12 cellular contexts compared by ENCODE assay signal in the genomic region with DNA sequence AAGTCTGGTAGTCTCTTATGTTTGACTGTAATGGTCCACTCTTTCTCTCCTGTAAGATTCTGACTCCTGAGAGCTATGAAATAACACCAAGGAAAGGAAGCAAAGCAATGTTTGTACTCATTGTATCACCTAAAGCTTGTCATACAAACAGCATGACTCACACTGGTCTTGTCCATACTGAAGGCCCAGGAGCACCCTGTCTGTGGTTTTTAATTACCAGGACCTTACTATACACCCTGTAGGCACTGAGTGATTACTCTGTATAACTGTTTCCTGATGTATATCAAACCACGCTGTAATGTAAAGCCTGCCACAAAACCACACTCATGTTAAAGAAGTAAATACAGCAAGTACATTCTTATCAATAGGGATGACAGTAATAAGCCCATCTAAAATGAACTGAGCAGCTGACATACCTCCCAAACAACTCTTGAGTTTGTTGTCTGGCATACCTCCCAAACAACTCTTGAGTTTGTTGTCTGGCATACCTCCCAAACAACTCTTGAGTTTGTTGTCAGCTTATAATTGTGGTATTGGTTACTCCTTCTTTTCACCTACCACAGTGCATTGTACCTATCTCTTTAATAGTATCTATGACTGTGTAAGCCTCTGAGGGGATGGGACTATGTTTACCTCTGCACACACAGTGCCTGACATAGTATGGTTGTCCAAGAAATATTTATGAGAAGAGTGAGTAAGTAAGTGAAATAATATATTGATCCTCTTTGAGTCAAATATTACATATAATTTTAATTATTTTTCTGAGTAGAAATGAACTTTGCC. TPM values are rescaled to one million over a fixed set of nuclear protein-coding genes. Genes with fewer than 3 reads are reported as not detected.
A peak's percentile ranks its signal among the peaks of the same experiment; 100 is the strongest.
DNase-seq lines count a peak whose midpoint lies in the region; FAIRE-seq and TF ChIP-seq lines count a peak whose summit lies in the region.
"Had no signal": no experiment of that assay in that cellular context is flagged by ENCODE, and none has a peak within 500 bp of the region (broad histone marks: within the 10 kb centered on the region; RNA-seq: fewer than 3 reads in every experiment).

No MANE protein-coding gene starts in this region.

- H3K27ac ChIP-seq in breast epithelium (peak overlapping the region in 1 of 2 donors; percentile 2), SJSA1 (peak overlapping the region; percentile 23)
- H3K27ac ChIP-seq: testis had no signal

- POLR2A ChIA-PET in MCF 10A (lab: Yijun Ruan, JAX): interaction anchor here (0.5 to 2.4 kb wide), 4 partner anchors 9 to 98 kb away, joined by 3 to 23 read pairs (median 3); a partner anchor contains a TSS

- no TSS peak for BruUV-seq in MCF 10A (replicated peaks; lab: Mats Ljungman, UMichigan)

- no peaks in the 10 kb centered on the region for H3K36me3 Mint-ChIP-seq in MCF 10A (ENCODE audit: insufficient read depth, unreplicated experiment)

- H3K4me3 Mint-ChIP-seq in MCF 10A (ENCODE audit: unreplicated experiment): no peak overlapping the region
- H3K4me3 Mint-ChIP-seq: T-helper 1 cell treated with Interleukin-12 subunit alpha and Interleukin-12 subunit beta and Interleukin-4 antibody, amounts not matched to agents 30 μg/mL and 1 μg/mL, for 36 hours had no signal

- peaks cover 12% of the 10 kb centered on the region for H3K9me3 Mint-ChIP-seq in MCF 10A (ENCODE audit: unreplicated experiment)
- H3K9me3 Mint-ChIP-seq: T-helper 1 cell treated with Interleukin-12 subunit alpha and Interleukin-12 subunit beta and Interleukin-4 antibody, amounts not matched to agents 30 μg/mL and 1 μg/mL, for 36 hours had no signal

- peak; percentile 88 for DNase-seq in MCF 10A (ENCODE audit: unreplicated experiment)
- DNase-seq in breast epithelium (ENCODE audit: low spot score in 2 of 2): no peak
- peak; percentile 61 to 77 for DNase-seq in SJSA1 (ENCODE audit: low read depth in 1 of 2, low spot score in 2 of 2)
- DNase-seq in fibroblast of peridontal ligament (ENCODE audit: extremely low read depth): peak; percentile 28
- peak; percentile 64 for DNase-seq in urothelium cell line (ENCODE audit: low spot score)
- no peak for DNase-seq in stimulated activated CD4-positive, alpha-beta T cell treated with anti-CD3 and anti-CD28 coated beads, Interleukin-4, amount 100 ng/mL, for 1 hour
- DNase-seq in head of caudate nucleus: no peak
- no peak for DNase-seq in stimulated activated CD8-positive, alpha-beta memory T cell treated with anti-CD3 and anti-CD28 coated beads, Interleukin-4, amount 100 ng/mL, for 48 hours
- DNase-seq: activated CD8-positive, alpha-beta memory T cell treated with anti-CD3 and anti-CD28 coated beads, Interleukin-2, amount 50 U/mL, for 48 hours; testis had no signal

- H3K36me3 ChIP-seq in breast epithelium (no peaks in the 10 kb centered on the region), SJSA1 (no peaks in the 10 kb centered on the region)

- TF ChIP-seq CTCF in MCF 10A (IDR thresholded peaks at IDR 0.05; ENCODE audit: unreplicated experiment) (no peak), breast epithelium (IDR thresholded peaks at IDR 0.05) (no peak)

- H3K4me1 Mint-ChIP-seq in MCF 10A (ENCODE audit: insufficient read depth, unreplicated experiment): peaks cover 14% of the 10 kb centered on the region

- FAIRE-seq in urothelium cell line (lab: Jason Lieb, UNC): peak; percentile 30
- FAIRE-seq: colon had no signal

- H3K4me3 ChIP-seq in breast epithelium (no peak overlapping the region), SJSA1 (no peak overlapping the region)
- H3K4me3 ChIP-seq: testis had no signal

- no peaks in the 10 kb centered on the region for H3K27me3 Mint-ChIP-seq in MCF 10A (ENCODE audit: insufficient read depth, unreplicated experiment)

- H3K9me3 ChIP-seq in breast epithelium (no peaks in the 10 kb centered on the region), SJSA1 (replicated peaks) (no peaks in the 10 kb centered on the region; the same call in 1 of the 2 replicates)
- H3K9me3 ChIP-seq: testis had no signal

- H3K4me1 ChIP-seq in breast epithelium (no peaks in the 10 kb centered on the region), SJSA1 (replicated peaks) (peaks cover 30% of the 10 kb centered on the region)
- H3K4me1 ChIP-seq: testis had no signal

- H3K27me3 ChIP-seq in breast epithelium: no peaks in the 10 kb centered on the region
- no peaks in the 10 kb centered on the region for H3K27me3 ChIP-seq in SJSA1 (replicated peaks)
- H3K27me3 ChIP-seq: testis had no signal

- intact Hi-C loops in MCF 10A (cut with micrococcal nuclease): no loop called here
- intact Hi-C loops in breast epithelium (cut with DNase I; ENCODE audit: low total_unique reads): no loop called here
- intact Hi-C loops in head of caudate nucleus (cut with DNase I): no loop called here

- no peak for TF ChIP-seq POLR2A in breast epithelium (IDR thresholded peaks at IDR 0.05)

- peak overlapping the region; percentile 40 for H3K27ac Mint-ChIP-seq in MCF 10A (ENCODE audit: low read depth, unreplicated experiment)
- H3K27ac Mint-ChIP-seq: T-helper 1 cell treated with Interleukin-12 subunit alpha and Interleukin-12 subunit beta and Interleukin-4 antibody, amounts not matched to agents 30 μg/mL and 1 μg/mL, for 36 hours had no signal

- CTCF ChIA-PET in MCF 10A (lab: Yijun Ruan, JAX): interaction anchor here (0.5 to 1.4 kb wide), 6 partner anchors 28 to 140 kb away, joined by 3 to 5 read pairs (median 3); no protein-coding TSS in a partner anchor

RNA-seq across cellular contexts. Expression of a gene that starts 11.6 kb away (rescaled TPM):
- total RNA-seq in MCF 10A (2022) (0.29 and 0.49 TPM in 2 replicates), breast epithelium (not detected)
- 0.05 TPM in 1 of 2 replicates, not detected in the other for total RNA-seq in SJSA1 (2014; rRNA removed; shearing (Covaris generic))

Comparison
In these comparisons a context has a peak if more than half of its experiments do, and no peak if none do; other contexts are left out.
1. DNase-seq: peak in MCF 10A (single experiment), SJSA1 (2 of 2), fibroblast of peridontal ligament (single experiment) and urothelium cell line (single experiment); none in breast epithelium (0 of 2), stimulated activated CD4-positive, alpha-beta T cell treated with anti-CD3 and anti-CD28 coated beads, Interleukin-4, amount 100 ng/mL, for 1 hour (single experiment), head of caudate nucleus (0 of 42) and stimulated activated CD8-positive, alpha-beta memory T cell treated with anti-CD3 and anti-CD28 coated beads, Interleukin-4, amount 100 ng/mL, for 48 hours (single experiment).